Comparison of ENCODE assay signal across 1 cellular context in the genomic region with DNA sequence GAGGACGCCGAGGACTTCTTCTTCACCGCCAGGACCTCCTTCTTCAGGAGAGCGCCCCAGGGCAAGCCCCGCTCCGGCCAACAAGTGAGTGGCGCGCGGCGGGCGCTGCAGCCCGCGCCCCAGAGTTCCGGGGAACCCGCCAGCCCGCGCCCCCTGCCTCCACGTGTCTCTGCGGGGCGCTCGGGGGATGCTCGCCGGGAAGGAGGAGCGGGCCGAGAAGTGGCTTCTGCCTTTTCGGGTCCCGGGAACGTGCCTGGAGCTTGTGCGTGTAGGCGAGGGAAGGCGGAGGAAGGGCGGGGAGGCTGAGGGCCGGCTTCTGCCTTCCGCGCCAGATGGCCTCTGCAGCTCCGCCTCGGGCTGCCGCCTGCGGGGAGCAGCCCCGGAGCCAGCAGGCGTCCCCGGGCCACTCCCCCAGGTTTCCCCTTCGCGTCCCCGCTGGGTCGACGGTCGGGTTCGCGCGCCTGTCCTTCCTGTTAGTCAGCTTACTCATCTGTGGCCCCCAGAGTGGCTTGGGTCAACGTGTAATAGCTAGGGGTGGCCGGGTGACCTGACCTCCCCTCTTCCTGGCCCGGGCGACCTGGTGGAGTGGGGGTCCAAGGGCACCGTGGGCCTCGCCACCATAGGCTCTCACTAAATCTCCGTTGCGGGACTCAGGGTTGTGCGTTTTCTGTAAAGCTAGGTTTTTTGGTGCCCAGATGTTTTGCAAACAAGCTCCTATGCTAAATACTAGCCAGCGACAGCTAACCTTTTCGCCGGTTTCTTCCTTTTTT.
TF ChIP-seq lines count a peak whose summit lies in the region.

No MANE protein-coding gene starts in this region.

TF ChIP-seq in GM12878, 131 proteins besides CTCF, POLR2A, EP300 and RAD21 (continued from another document):
- TF ChIP-seq, protein P1, sequence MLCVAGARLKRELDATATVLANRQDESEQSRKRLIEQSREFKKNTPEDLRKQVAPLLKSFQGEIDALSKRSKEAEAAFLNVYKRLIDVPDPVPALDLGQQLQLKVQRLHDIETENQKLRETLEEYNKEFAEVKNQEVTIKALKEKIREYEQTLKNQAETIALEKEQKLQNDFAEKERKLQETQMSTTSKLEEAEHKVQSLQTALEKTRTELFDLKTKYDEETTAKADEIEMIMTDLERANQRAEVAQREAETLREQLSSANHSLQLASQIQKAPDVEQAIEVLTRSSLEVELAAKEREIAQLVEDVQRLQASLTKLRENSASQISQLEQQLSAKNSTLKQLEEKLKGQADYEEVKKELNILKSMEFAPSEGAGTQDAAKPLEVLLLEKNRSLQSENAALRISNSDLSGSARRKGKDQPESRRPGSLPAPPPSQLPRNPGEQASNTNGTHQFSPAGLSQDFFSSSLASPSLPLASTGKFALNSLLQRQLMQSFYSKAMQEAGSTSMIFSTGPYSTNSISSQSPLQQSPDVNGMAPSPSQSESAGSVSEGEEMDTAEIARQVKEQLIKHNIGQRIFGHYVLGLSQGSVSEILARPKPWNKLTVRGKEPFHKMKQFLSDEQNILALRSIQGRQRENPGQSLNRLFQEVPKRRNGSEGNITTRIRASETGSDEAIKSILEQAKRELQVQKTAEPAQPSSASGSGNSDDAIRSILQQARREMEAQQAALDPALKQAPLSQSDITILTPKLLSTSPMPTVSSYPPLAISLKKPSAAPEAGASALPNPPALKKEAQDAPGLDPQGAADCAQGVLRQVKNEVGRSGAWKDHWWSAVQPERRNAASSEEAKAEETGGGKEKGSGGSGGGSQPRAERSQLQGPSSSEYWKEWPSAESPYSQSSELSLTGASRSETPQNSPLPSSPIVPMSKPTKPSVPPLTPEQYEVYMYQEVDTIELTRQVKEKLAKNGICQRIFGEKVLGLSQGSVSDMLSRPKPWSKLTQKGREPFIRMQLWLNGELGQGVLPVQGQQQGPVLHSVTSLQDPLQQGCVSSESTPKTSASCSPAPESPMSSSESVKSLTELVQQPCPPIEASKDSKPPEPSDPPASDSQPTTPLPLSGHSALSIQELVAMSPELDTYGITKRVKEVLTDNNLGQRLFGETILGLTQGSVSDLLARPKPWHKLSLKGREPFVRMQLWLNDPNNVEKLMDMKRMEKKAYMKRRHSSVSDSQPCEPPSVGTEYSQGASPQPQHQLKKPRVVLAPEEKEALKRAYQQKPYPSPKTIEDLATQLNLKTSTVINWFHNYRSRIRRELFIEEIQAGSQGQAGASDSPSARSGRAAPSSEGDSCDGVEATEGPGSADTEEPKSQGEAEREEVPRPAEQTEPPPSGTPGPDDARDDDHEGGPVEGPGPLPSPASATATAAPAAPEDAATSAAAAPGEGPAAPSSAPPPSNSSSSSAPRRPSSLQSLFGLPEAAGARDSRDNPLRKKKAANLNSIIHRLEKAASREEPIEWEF (IDR thresholded peaks at IDR 0.05; ENCODE audit: insufficient replicate concordance, low read depth, low read length) = no peak
- TF ChIP-seq PAX5 (IDR thresholded peaks at IDR 0.05; ENCODE audit: borderline replicate concordance, low read depth, low read length) (peak; percentile 46; the same call in 1 of the 2 replicates), MYC (IDR thresholded peaks at IDR 0.05; ENCODE audit: insufficient read depth, insufficient read length, insufficient replicate concordance, low read length, severe bottlenecking) (peak; percentile 44), ZBED1 (IDR thresholded peaks at IDR 0.05; ENCODE audit: borderline replicate concordance) (no peak), MXI1 (IDR thresholded peaks at IDR 0.05; ENCODE audit: low read depth, low read length) (peak; percentile 64; the same call in 1 of the 2 replicates), MEF2B (IDR thresholded peaks at IDR 0.05; ENCODE audit: partially characterized antibody, poor library complexity, severe bottlenecking) (no peak), TCF7 (IDR thresholded peaks at IDR 0.05; ENCODE audit: borderline replicate concordance) (no peak), EGR1 (IDR thresholded peaks at IDR 0.05; ENCODE audit: borderline replicate concordance in 1 of 2, low read depth in 2 of 2, low read length in 2 of 2) (no peak), IKZF1 (conservative IDR thresholded peaks at IDR 0.05) (peak; percentile 56), POLR2AphosphoS2 (IDR thresholded peaks at IDR 0.05; ENCODE audit: low read depth, low read length) (no peak), CBX5 (IDR thresholded peaks at IDR 0.05; ENCODE audit: low read depth) (0 out of 2 replicates have a peak, but pooled peaks have one; percentile 58), BHLHE40 (IDR thresholded peaks at IDR 0.05; ENCODE audit: borderline replicate concordance in 1 of 2, low read depth in 2 of 2, low read length in 1 of 2) (peak in 1 of 2 experiments; percentile 65; a peak in 2 of 4 replicates), BRCA1 (IDR thresholded peaks at IDR 0.05; ENCODE audit: low read depth, low read length) (no peak), GATAD2B (conservative IDR thresholded peaks at IDR 0.05; ENCODE audit: low read depth) (peak; percentile 55; the same call in 1 of the 2 replicates), SPI1 (IDR thresholded peaks at IDR 0.05; ENCODE audit: borderline replicate concordance, insufficient read depth, low read depth, low read length) (0 out of 2 replicates have a peak, but pooled peaks have one; percentile 2), NR2F1 (conservative IDR thresholded peaks at IDR 0.05) (peak; percentile 93), ZNF217 (IDR thresholded peaks at IDR 0.05) (no peak), NR2C1 (IDR thresholded peaks at IDR 0.05) (peak; percentile 12; the same call in 1 of the 2 replicates), CREM (IDR thresholded peaks at IDR 0.05; ENCODE audit: low read depth) (0 out of 2 replicates have a peak, but pooled peaks have one; percentile 19), DPF2 (IDR thresholded peaks at IDR 0.05) (peak; percentile 83), JUND (IDR thresholded peaks at IDR 0.05; ENCODE audit: low read depth, low read length) (0 out of 2 replicates have a peak, but pooled peaks have one; percentile 24), SMARCA5 (IDR thresholded peaks at IDR 0.05) (peak; percentile 29; the same call in 1 of the 2 replicates), ESRRA (IDR thresholded peaks at IDR 0.05; ENCODE audit: low read length) (no peak), NFXL1 (IDR thresholded peaks at IDR 0.05; ENCODE audit: borderline replicate concordance) (no peak), MEF2A (IDR thresholded peaks at IDR 0.05; ENCODE audit: insufficient read depth, low read depth, low read length) (no peak), ZSCAN29 (IDR thresholded peaks at IDR 0.05) (no peak), ZZZ3 (IDR thresholded peaks at IDR 0.05; ENCODE audit: control insufficient read depth, insufficient read length, low read depth) (no peak), SUPT20H (IDR thresholded peaks at IDR 0.05; ENCODE audit: borderline replicate concordance, control insufficient read depth, low read depth, low read length) (no peak), BACH1 (IDR thresholded peaks at IDR 0.05; ENCODE audit: borderline replicate concordance) (peak; percentile 19; the same call in 1 of the 2 replicates), CHD1 (IDR thresholded peaks at IDR 0.05; ENCODE audit: low read depth, low read length) (no peak)
- TF ChIP-seq, protein P2, sequence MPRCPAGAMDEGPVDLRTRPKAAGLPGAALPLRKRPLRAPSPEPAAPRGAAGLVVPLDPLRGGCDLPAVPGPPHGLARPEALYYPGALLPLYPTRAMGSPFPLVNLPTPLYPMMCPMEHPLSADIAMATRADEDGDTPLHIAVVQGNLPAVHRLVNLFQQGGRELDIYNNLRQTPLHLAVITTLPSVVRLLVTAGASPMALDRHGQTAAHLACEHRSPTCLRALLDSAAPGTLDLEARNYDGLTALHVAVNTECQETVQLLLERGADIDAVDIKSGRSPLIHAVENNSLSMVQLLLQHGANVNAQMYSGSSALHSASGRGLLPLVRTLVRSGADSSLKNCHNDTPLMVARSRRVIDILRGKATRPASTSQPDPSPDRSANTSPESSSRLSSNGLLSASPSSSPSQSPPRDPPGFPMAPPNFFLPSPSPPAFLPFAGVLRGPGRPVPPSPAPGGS (IDR thresholded peaks at IDR 0.05; ENCODE audit: borderline replicate concordance, insufficient read depth, low read depth, low read length, poor library complexity, severe bottlenecking) = peak; percentile 68
- TF ChIP-seq, protein P3, sequence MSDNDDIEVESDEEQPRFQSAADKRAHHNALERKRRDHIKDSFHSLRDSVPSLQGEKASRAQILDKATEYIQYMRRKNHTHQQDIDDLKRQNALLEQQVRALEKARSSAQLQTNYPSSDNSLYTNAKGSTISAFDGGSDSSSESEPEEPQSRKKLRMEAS (IDR thresholded peaks at IDR 0.05; ENCODE audit: low read depth, low read length) = peak; percentile 43; the same call in 1 of the 2 replicates
- TF ChIP-seq, protein P4, sequence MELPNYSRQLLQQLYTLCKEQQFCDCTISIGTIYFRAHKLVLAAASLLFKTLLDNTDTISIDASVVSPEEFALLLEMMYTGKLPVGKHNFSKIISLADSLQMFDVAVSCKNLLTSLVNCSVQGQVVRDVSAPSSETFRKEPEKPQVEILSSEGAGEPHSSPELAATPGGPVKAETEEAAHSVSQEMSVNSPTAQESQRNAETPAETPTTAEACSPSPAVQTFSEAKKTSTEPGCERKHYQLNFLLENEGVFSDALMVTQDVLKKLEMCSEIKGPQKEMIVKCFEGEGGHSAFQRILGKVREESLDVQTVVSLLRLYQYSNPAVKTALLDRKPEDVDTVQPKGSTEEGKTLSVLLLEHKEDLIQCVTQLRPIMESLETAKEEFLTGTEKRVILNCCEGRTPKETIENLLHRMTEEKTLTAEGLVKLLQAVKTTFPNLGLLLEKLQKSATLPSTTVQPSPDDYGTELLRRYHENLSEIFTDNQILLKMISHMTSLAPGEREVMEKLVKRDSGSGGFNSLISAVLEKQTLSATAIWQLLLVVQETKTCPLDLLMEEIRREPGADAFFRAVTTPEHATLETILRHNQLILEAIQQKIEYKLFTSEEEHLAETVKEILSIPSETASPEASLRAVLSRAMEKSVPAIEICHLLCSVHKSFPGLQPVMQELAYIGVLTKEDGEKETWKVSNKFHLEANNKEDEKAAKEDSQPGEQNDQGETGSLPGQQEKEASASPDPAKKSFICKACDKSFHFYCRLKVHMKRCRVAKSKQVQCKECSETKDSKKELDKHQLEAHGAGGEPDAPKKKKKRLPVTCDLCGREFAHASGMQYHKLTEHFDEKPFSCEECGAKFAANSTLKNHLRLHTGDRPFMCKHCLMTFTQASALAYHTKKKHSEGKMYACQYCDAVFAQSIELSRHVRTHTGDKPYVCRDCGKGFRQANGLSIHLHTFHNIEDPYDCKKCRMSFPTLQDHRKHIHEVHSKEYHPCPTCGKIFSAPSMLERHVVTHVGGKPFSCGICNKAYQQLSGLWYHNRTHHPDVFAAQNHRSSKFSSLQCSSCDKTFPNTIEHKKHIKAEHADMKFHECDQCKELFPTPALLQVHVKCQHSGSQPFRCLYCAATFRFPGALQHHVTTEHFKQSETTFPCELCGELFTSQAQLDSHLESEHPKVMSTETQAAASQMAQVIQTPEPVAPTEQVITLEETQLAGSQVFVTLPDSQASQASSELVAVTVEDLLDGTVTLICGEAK (IDR thresholded peaks at IDR 0.05; ENCODE audit: borderline replicate concordance) = no peak
- TF ChIP-seq, protein P5, sequence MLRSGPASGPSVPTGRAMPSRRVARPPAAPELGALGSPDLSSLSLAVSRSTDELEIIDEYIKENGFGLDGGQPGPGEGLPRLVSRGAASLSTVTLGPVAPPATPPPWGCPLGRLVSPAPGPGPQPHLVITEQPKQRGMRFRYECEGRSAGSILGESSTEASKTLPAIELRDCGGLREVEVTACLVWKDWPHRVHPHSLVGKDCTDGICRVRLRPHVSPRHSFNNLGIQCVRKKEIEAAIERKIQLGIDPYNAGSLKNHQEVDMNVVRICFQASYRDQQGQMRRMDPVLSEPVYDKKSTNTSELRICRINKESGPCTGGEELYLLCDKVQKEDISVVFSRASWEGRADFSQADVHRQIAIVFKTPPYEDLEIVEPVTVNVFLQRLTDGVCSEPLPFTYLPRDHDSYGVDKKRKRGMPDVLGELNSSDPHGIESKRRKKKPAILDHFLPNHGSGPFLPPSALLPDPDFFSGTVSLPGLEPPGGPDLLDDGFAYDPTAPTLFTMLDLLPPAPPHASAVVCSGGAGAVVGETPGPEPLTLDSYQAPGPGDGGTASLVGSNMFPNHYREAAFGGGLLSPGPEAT (IDR thresholded peaks at IDR 0.05; ENCODE audit: low read depth) = no peak; the same call in 1 of the 2 replicates
- TF ChIP-seq, protein P6, sequence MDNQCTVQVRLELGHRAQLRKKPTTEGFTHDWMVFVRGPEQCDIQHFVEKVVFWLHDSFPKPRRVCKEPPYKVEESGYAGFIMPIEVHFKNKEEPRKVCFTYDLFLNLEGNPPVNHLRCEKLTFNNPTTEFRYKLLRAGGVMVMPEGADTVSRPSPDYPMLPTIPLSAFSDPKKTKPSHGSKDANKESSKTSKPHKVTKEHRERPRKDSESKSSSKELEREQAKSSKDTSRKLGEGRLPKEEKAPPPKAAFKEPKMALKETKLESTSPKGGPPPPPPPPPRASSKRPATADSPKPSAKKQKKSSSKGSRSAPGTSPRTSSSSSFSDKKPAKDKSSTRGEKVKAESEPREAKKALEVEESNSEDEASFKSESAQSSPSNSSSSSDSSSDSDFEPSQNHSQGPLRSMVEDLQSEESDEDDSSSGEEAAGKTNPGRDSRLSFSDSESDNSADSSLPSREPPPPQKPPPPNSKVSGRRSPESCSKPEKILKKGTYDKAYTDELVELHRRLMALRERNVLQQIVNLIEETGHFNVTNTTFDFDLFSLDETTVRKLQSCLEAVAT (IDR thresholded peaks at IDR 0.05) = peak; percentile 70; the same call in 1 of the 2 replicates
- TF ChIP-seq, protein P7, sequence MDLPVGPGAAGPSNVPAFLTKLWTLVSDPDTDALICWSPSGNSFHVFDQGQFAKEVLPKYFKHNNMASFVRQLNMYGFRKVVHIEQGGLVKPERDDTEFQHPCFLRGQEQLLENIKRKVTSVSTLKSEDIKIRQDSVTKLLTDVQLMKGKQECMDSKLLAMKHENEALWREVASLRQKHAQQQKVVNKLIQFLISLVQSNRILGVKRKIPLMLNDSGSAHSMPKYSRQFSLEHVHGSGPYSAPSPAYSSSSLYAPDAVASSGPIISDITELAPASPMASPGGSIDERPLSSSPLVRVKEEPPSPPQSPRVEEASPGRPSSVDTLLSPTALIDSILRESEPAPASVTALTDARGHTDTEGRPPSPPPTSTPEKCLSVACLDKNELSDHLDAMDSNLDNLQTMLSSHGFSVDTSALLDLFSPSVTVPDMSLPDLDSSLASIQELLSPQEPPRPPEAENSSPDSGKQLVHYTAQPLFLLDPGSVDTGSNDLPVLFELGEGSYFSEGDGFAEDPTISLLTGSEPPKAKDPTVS (IDR thresholded peaks at IDR 0.05; ENCODE audit: low read depth, low read length) = no peak
